Comparison of ENCODE assay signal across 1 cellular context in the genomic region with DNA sequence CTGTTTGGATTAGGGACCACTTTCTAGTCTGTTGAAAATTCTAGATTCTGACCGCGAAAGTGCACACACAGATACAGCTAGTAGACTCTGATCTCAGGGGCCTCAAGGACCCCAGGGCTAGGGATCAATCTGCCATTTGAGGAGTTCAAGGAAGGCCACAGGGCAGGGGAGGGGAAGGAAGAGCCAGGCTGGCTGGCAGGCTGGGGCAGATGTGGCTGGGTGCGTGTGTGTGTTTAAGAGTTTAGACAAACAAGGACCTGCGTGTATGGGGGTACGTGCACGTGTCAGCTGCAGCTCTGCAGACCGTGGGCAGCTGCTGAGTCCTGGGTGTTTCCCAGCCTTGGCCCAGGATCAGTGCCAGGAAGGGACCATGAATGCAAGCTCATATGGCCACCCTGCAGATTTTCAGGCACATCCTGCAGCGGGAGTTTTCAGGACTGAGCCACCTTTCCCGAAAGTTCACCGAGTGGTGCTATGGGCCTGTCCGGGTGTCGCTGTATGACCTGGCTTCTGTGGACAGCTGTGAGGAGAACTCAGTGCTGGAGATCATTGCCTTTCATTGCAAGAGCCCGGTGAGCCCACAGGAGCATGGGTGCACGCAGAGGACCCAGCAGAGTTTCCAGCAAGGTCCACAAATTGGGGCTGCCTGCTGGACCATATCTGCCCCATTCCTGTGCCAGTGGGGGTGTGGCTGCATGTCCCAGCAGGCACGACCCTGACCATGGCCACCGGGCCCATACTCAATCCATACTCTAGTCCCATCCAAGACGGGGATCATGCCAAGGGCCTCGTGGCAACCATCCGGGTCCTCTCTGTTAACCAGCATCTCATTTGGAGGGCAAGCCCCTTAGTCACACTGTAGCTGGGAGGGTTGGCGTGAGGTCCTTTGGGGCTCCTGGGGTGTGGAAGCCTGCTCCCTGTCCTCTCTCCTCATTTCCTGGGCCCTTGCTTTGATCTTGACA.
A peak's percentile ranks its signal among the peaks of the same experiment; 100 is the strongest.
TF ChIP-seq lines count a peak whose summit lies in the region.

No MANE protein-coding gene starts in this region.

TF ChIP-seq in HepG2, 621 proteins besides CTCF, POLR2A, EP300 and RAD21 (continued from another document and continues in another):
- TF ChIP-seq, protein P1, sequence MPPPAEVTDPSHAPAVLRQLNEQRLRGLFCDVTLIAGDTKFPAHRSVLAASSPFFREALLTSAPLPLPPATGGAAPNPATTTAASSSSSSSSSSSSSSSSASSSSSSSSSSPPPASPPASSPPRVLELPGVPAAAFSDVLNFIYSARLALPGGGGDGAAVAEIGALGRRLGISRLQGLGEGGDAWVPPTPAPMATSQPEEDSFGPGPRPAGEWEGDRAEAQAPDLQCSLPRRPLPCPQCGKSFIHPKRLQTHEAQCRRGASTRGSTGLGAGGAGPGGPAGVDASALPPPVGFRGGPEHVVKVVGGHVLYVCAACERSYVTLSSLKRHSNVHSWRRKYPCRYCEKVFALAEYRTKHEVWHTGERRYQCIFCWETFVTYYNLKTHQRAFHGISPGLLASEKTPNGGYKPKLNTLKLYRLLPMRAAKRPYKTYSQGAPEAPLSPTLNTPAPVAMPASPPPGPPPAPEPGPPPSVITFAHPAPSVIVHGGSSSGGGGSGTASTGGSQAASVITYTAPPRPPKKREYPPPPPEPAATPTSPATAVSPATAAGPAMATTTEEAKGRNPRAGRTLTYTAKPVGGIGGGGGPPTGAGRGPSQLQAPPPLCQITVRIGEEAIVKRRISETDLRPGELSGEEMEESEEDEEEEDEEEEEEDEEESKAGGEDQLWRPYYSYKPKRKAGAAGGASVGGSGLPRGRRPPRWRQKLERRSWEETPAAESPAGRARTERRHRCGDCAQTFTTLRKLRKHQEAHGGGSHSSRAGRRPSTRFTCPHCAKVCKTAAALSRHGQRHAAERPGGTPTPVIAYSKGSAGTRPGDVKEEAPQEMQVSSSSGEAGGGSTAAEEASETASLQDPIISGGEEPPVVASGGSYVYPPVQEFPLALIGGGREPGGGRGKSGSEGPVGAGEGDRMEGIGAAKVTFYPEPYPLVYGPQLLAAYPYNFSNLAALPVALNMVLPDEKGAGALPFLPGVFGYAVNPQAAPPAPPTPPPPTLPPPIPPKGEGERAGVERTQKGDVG (CRISPR knock-in tag; IDR thresholded peaks at IDR 0.05; ENCODE audit: borderline replicate concordance), result no peak
- TF ChIP-seq ZNF777 (CRISPR knock-in tag; IDR thresholded peaks at IDR 0.05), result no peak
- TF ChIP-seq RXRB (CRISPR knock-in tag; IDR thresholded peaks at IDR 0.05; ENCODE audit: borderline replicate concordance), result peak; percentile 85
- TF ChIP-seq, protein P2, sequence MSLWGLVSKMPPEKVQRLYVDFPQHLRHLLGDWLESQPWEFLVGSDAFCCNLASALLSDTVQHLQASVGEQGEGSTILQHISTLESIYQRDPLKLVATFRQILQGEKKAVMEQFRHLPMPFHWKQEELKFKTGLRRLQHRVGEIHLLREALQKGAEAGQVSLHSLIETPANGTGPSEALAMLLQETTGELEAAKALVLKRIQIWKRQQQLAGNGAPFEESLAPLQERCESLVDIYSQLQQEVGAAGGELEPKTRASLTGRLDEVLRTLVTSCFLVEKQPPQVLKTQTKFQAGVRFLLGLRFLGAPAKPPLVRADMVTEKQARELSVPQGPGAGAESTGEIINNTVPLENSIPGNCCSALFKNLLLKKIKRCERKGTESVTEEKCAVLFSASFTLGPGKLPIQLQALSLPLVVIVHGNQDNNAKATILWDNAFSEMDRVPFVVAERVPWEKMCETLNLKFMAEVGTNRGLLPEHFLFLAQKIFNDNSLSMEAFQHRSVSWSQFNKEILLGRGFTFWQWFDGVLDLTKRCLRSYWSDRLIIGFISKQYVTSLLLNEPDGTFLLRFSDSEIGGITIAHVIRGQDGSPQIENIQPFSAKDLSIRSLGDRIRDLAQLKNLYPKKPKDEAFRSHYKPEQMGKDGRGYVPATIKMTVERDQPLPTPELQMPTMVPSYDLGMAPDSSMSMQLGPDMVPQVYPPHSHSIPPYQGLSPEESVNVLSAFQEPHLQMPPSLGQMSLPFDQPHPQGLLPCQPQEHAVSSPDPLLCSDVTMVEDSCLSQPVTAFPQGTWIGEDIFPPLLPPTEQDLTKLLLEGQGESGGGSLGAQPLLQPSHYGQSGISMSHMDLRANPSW (CRISPR knock-in tag; IDR thresholded peaks at IDR 0.05; ENCODE audit: borderline replicate concordance), result no peak; the same call in 1 of the 2 replicates
- no peak for TF ChIP-seq DMAP1 (CRISPR knock-in tag; IDR thresholded peaks at IDR 0.05)
- TF ChIP-seq KLF6 (CRISPR knock-in tag; IDR thresholded peaks at IDR 0.05), result no peak
- TF ChIP-seq ZKSCAN8 (CRISPR knock-in tag; IDR thresholded peaks at IDR 0.05; ENCODE audit: borderline replicate concordance), result no peak
- TF ChIP-seq SETDB1 (CRISPR knock-in tag; IDR thresholded peaks at IDR 0.05; ENCODE audit: borderline replicate concordance), result no peak
- TF ChIP-seq AGO1 (IDR thresholded peaks at IDR 0.05; ENCODE audit: low read depth, low read length, poor library complexity, severe bottlenecking), result no peak
- no peak for TF ChIP-seq ZNF33B (CRISPR knock-in tag; IDR thresholded peaks at IDR 0.05)
- TF ChIP-seq, protein P3, sequence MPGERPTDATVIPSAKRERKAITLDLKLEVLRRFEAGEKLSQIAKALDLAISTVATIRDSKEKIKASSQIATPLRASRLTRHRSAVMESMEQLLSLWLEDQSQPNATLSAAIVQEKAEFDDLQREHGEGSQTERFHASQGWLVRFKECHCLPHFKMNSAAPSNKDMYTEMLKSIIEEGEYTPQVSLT (CRISPR knock-in tag; IDR thresholded peaks at IDR 0.05; ENCODE audit: borderline replicate concordance, low read depth), result no peak
- TF ChIP-seq NPAS2 (CRISPR knock-in tag; IDR thresholded peaks at IDR 0.05; ENCODE audit: borderline replicate concordance), result no peak
- no peak for TF ChIP-seq ZNF20 (CRISPR knock-in tag; IDR thresholded peaks at IDR 0.05)
- TF ChIP-seq, protein P4, sequence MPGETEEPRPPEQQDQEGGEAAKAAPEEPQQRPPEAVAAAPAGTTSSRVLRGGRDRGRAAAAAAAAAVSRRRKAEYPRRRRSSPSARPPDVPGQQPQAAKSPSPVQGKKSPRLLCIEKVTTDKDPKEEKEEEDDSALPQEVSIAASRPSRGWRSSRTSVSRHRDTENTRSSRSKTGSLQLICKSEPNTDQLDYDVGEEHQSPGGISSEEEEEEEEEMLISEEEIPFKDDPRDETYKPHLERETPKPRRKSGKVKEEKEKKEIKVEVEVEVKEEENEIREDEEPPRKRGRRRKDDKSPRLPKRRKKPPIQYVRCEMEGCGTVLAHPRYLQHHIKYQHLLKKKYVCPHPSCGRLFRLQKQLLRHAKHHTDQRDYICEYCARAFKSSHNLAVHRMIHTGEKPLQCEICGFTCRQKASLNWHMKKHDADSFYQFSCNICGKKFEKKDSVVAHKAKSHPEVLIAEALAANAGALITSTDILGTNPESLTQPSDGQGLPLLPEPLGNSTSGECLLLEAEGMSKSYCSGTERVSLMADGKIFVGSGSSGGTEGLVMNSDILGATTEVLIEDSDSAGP (CRISPR knock-in tag; IDR thresholded peaks at IDR 0.05; ENCODE audit: borderline replicate concordance), result peak; percentile 88; the same call in 1 of the 2 replicates
- TF ChIP-seq RXRA (CRISPR knock-in tag; IDR thresholded peaks at IDR 0.05), result peak; percentile 92
- TF ChIP-seq ZFP41 (CRISPR knock-in tag; IDR thresholded peaks at IDR 0.05; ENCODE audit: borderline replicate concordance), result no peak
- no peak for TF ChIP-seq TOPORS (CRISPR knock-in tag; IDR thresholded peaks at IDR 0.05)
- no peak for TF ChIP-seq RBFOX2 (IDR thresholded peaks at IDR 0.05; ENCODE audit: low read depth, low read length)
- TF ChIP-seq, protein P5, sequence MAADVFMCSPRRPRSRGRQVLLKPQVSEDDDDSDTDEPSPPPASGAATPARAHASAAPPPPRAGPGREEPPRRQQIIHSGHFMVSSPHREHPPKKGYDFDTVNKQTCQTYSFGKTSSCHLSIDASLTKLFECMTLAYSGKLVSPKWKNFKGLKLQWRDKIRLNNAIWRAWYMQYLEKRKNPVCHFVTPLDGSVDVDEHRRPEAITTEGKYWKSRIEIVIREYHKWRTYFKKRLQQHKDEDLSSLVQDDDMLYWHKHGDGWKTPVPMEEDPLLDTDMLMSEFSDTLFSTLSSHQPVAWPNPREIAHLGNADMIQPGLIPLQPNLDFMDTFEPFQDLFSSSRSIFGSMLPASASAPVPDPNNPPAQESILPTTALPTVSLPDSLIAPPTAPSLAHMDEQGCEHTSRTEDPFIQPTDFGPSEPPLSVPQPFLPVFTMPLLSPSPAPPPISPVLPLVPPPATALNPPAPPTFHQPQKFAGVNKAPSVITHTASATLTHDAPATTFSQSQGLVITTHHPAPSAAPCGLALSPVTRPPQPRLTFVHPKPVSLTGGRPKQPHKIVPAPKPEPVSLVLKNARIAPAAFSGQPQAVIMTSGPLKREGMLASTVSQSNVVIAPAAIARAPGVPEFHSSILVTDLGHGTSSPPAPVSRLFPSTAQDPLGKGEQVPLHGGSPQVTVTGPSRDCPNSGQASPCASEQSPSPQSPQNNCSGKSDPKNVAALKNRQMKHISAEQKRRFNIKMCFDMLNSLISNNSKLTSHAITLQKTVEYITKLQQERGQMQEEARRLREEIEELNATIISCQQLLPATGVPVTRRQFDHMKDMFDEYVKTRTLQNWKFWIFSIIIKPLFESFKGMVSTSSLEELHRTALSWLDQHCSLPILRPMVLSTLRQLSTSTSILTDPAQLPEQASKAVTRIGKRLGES (CRISPR knock-in tag; IDR thresholded peaks at IDR 0.05; ENCODE audit: borderline replicate concordance), result no peak
- no peak for TF ChIP-seq ZNF652 (CRISPR knock-in tag; IDR thresholded peaks at IDR 0.05; ENCODE audit: borderline replicate concordance, low read depth)
- peak; percentile 31; the same call in 1 of the 2 replicates for TF ChIP-seq POGZ (CRISPR knock-in tag; IDR thresholded peaks at IDR 0.05)
- no peak for TF ChIP-seq POLR2AphosphoS2 (IDR thresholded peaks at IDR 0.05; ENCODE audit: low read depth, low read length)
- TF ChIP-seq, protein P6, sequence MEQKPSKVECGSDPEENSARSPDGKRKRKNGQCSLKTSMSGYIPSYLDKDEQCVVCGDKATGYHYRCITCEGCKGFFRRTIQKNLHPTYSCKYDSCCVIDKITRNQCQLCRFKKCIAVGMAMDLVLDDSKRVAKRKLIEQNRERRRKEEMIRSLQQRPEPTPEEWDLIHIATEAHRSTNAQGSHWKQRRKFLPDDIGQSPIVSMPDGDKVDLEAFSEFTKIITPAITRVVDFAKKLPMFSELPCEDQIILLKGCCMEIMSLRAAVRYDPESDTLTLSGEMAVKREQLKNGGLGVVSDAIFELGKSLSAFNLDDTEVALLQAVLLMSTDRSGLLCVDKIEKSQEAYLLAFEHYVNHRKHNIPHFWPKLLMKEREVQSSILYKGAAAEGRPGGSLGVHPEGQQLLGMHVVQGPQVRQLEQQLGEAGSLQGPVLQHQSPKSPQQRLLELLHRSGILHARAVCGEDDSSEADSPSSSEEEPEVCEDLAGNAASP (CRISPR knock-in tag; IDR thresholded peaks at IDR 0.05; ENCODE audit: borderline replicate concordance), result peak; percentile 90; the same call in 1 of the 2 replicates
- TF ChIP-seq ZNF12 (CRISPR knock-in tag; IDR thresholded peaks at IDR 0.05), result 0 out of 2 replicates have a peak, but pooled peaks have one; percentile 46
- TF ChIP-seq, protein P7, sequence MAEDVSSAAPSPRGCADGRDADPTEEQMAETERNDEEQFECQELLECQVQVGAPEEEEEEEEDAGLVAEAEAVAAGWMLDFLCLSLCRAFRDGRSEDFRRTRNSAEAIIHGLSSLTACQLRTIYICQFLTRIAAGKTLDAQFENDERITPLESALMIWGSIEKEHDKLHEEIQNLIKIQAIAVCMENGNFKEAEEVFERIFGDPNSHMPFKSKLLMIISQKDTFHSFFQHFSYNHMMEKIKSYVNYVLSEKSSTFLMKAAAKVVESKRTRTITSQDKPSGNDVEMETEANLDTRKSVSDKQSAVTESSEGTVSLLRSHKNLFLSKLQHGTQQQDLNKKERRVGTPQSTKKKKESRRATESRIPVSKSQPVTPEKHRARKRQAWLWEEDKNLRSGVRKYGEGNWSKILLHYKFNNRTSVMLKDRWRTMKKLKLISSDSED (CRISPR knock-in tag; IDR thresholded peaks at IDR 0.05), result no peak
- TF ChIP-seq, protein P8, sequence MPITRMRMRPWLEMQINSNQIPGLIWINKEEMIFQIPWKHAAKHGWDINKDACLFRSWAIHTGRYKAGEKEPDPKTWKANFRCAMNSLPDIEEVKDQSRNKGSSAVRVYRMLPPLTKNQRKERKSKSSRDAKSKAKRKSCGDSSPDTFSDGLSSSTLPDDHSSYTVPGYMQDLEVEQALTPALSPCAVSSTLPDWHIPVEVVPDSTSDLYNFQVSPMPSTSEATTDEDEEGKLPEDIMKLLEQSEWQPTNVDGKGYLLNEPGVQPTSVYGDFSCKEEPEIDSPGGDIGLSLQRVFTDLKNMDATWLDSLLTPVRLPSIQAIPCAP (CRISPR knock-in tag; IDR thresholded peaks at IDR 0.05; ENCODE audit: low read depth), result no peak
- TF ChIP-seq, protein P9, sequence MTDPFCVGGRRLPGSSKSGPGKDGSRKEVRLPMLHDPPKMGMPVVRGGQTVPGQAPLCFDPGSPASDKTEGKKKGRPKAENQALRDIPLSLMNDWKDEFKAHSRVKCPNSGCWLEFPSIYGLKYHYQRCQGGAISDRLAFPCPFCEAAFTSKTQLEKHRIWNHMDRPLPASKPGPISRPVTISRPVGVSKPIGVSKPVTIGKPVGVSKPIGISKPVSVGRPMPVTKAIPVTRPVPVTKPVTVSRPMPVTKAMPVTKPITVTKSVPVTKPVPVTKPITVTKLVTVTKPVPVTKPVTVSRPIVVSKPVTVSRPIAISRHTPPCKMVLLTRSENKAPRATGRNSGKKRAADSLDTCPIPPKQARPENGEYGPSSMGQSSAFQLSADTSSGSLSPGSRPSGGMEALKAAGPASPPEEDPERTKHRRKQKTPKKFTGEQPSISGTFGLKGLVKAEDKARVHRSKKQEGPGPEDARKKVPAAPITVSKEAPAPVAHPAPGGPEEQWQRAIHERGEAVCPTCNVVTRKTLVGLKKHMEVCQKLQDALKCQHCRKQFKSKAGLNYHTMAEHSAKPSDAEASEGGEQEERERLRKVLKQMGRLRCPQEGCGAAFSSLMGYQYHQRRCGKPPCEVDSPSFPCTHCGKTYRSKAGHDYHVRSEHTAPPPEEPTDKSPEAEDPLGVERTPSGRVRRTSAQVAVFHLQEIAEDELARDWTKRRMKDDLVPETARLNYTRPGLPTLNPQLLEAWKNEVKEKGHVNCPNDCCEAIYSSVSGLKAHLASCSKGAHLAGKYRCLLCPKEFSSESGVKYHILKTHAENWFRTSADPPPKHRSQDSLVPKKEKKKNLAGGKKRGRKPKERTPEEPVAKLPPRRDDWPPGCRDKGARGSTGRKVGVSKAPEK (CRISPR knock-in tag; IDR thresholded peaks at IDR 0.05; ENCODE audit: borderline replicate concordance), result no peak
- no peak for TF ChIP-seq GTF3A (CRISPR knock-in tag; conservative IDR thresholded peaks at IDR 0.05)
- TF ChIP-seq CAMTA2 (CRISPR knock-in tag; IDR thresholded peaks at IDR 0.05; ENCODE audit: borderline replicate concordance), result no peak
- TF ChIP-seq, protein P10, sequence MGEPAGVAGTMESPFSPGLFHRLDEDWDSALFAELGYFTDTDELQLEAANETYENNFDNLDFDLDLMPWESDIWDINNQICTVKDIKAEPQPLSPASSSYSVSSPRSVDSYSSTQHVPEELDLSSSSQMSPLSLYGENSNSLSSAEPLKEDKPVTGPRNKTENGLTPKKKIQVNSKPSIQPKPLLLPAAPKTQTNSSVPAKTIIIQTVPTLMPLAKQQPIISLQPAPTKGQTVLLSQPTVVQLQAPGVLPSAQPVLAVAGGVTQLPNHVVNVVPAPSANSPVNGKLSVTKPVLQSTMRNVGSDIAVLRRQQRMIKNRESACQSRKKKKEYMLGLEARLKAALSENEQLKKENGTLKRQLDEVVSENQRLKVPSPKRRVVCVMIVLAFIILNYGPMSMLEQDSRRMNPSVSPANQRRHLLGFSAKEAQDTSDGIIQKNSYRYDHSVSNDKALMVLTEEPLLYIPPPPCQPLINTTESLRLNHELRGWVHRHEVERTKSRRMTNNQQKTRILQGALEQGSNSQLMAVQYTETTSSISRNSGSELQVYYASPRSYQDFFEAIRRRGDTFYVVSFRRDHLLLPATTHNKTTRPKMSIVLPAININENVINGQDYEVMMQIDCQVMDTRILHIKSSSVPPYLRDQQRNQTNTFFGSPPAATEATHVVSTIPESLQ (CRISPR knock-in tag; conservative IDR thresholded peaks at IDR 0.05), result no peak
- no peak for TF ChIP-seq ZNF17 (CRISPR knock-in tag; IDR thresholded peaks at IDR 0.05)
- TF ChIP-seq ZNF460 (CRISPR knock-in tag; IDR thresholded peaks at IDR 0.05; ENCODE audit: borderline replicate concordance), result no peak
- peak; percentile 89 for TF ChIP-seq GATAD2A (CRISPR knock-in tag; IDR thresholded peaks at IDR 0.05)
